In genomic region chr14:58572092-58572853, GRCh38 we compare ENCODE assay signal across 9 cellular contexts.
A peak's percentile ranks its signal among the peaks of the same experiment; 100 is the strongest.
DNase-seq lines count a peak whose midpoint lies in the region.
"Had no signal": no experiment of that assay in that cellular context is flagged by ENCODE, and none has a peak within 500 bp of the region (broad histone marks: within the 10 kb centered on the region; RNA-seq: fewer than 3 reads in every experiment).

No MANE protein-coding gene starts in this region.

- peak; percentile 44 for DNase-seq in HT1080 (ENCODE audit: low read depth)
- DNase-seq in activated T-cell treated with anti-CD3 and anti-CD28 coated beads for 4 hours = peak; percentile 36
- DNase-seq in iris pigment epithelial cell (ENCODE audit: low read depth) = peak; percentile 86
- peak; percentile 8 for DNase-seq in stimulated activated CD8-positive, alpha-beta memory T cell treated with anti-CD3 and anti-CD28 coated beads, Interleukin-12 subunit alpha, Interleukin-12 subunit beta, amount 100 ng/mL, for 24 hours (ENCODE audit: extremely low read depth)
- DNase-seq in medulla oblongata (ENCODE audit: extremely low spot score) = no peak
- no peak for DNase-seq in NK-92 treated with Interleukin-12 subunit alpha and Interleukin-12 subunit beta, amount 100 ng/mL, for 24 hours (lab: John Stamatoyannopoulos, UW)
- no peak for DNase-seq in HAP-1 (ENCODE audit: low spot score in 2 of 2)
- DNase-seq in effector CD4-positive, alpha-beta T cell = no peak
- DNase-seq: activated B cell treated with CpG ODN at 0.5 μM for 24 hours had no signal

- H3K27me3 ChIP-seq in HAP-1 (ENCODE audit: low read depth) = no peaks in the 10 kb centered on the region

- H3K4me1 ChIP-seq in HAP-1 = no peaks in the 10 kb centered on the region

- no peak overlapping the region for H3K4me3 ChIP-seq in HAP-1

- H3K36me3 ChIP-seq in HAP-1 (replicated peaks) = no peaks in the 10 kb centered on the region

- no peaks in the 10 kb centered on the region for H3K9me3 ChIP-seq in HAP-1

- in situ Hi-C loops in HAP-1 (cut with MboI; ENCODE audit: low sequenced_read_pairs) = no loop called here

Comparison
In these comparisons a context has a peak if more than half of its experiments do, and no peak if none do; other contexts are left out.
1. DNase-seq: peak in HT1080 (single experiment), activated T-cell treated with anti-CD3 and anti-CD28 coated beads for 4 hours (single experiment), iris pigment epithelial cell (single experiment) and stimulated activated CD8-positive, alpha-beta memory T cell treated with anti-CD3 and anti-CD28 coated beads, Interleukin-12 subunit alpha, Interleukin-12 subunit beta, amount 100 ng/mL, for 24 hours (single experiment); none in medulla oblongata (single experiment), NK-92 treated with Interleukin-12 subunit alpha and Interleukin-12 subunit beta, amount 100 ng/mL, for 24 hours (single experiment), HAP-1 (0 of 2) and effector CD4-positive, alpha-beta T cell (single experiment).